Comparison of ENCODE assay signal across 21 cellular contexts in the genomic region with DNA sequence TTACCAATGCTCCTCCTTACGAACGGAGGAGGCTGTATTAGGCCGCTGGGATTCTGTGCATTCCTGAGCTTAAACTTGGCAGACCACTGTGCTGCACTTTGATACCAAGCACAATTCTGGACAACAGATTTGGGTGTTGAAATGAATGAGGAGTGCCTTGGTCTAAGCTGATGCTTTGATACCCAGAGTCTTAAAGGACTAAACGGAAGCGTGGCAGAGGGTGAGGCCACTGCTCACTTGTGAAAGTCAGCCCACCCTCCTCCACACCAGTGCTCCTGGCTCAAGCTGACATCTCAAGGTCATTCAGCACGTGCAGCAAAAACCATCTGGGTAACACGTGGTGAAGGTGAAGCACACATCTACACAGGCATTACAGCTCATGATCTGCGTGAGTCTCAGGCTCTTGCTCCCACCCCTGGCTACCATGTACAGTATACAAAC.
A peak's percentile ranks its signal among the peaks of the same experiment; 100 is the strongest.
DNase-seq lines count a peak whose midpoint lies in the region; ATAC-seq and TF ChIP-seq lines count a peak whose summit lies in the region.
"Had no signal": no experiment of that assay in that cellular context is flagged by ENCODE, and none has a peak within 500 bp of the region (broad histone marks: within the 10 kb centered on the region; RNA-seq: fewer than 3 reads in every experiment).

No MANE protein-coding gene starts in this region.

- no peak overlapping the region for H3K4me3 Mint-ChIP-seq in activated B cell treated with CpG ODN at 0.5 μM for 24 hours
- H3K4me3 Mint-ChIP-seq: activated CD4-positive, alpha-beta memory T cell treated with anti-CD3 and anti-CD28 coated beads for 36 hours; activated T-cell treated with anti-CD3 and anti-CD28 coated beads, Interleukin-2, amount 50 U/mL, for 72 hours; T-helper 1 cell treated with Interleukin-12 subunit alpha and Interleukin-12 subunit beta and Interleukin-4 antibody, amounts not matched to agents 30 μg/mL and 1 μg/mL, for 36 hours had no signal

- DNase-seq in activated B cell treated with CpG ODN at 0.5 μM for 24 hours (no peak), fibroblast of pulmonary artery (ENCODE audit: low read depth) (peak; percentile 62), iris pigment epithelial cell (ENCODE audit: low read depth) (peak; percentile 66), skeletal muscle cell (ENCODE audit: low read depth) (peak; percentile 8)
- no peak for DNase-seq in activated T-cell treated with anti-CD3 and anti-CD28 coated beads, Interleukin-2, amount 50 U/mL, for 48 hours
- DNase-seq: activated CD4-positive, alpha-beta memory T cell treated with anti-CD3 and anti-CD28 coated beads for 36 hours; activated T-cell treated with anti-CD3 and anti-CD28 coated beads, Interleukin-2, amount 50 U/mL, for 72 hours; hippocampal formation; KG1; NCI-H1048; NCI-H2081 treated with DMSO at 0.1 percent for 48 hours; NCI-H524; SHP77; stimulated activated CD4-positive, alpha-beta T cell treated with anti-CD3 and anti-CD28 coated beads, Interleukin-2, amount 100 ng/mL, for 24 hours; stomach; WERI-Rb-1 had no signal

- peaks cover 31% of the 10 kb centered on the region for H3K36me3 Mint-ChIP-seq in activated B cell treated with CpG ODN at 0.5 μM for 24 hours (ENCODE audit: low read depth)
- H3K36me3 Mint-ChIP-seq: activated naive CD4-positive, alpha-beta T cell treated with anti-CD3 and anti-CD28 coated beads, Interleukin-2, amount 50 U/mL, for 72 hours had no signal

- POLR2A ChIA-PET in activated B cell treated with CpG ODN at 0.5 μM for 24 hours (lab: Charles Lee), result no interaction called here

- H3K4me1 Mint-ChIP-seq in activated B cell treated with CpG ODN at 0.5 μM for 24 hours, result peaks cover 97% of the 10 kb centered on the region

- ATAC-seq in activated B cell treated with CpG ODN at 0.5 μM for 24 hours (ENCODE audit: low read depth) (no peak), HG02840 (IDR thresholded peaks at IDR 0.05; ENCODE audit: low FRiP score, unreplicated experiment) (no peak), esophagus mucosa (no peak), HG02852 (IDR thresholded peaks at IDR 0.05; ENCODE audit: unreplicated experiment) (no peak)
- ATAC-seq: activated naive CD4-positive, alpha-beta T cell treated with anti-CD3 and anti-CD28 coated beads, Interleukin-2, amount 50 U/mL, for 72 hours; activated T-cell treated with anti-CD3 and anti-CD28 coated beads, Interleukin-2, amount 50 U/mL, for 72 hours had no signal

- CTCF ChIA-PET in activated B cell treated with CpG ODN at 0.5 μM for 24 hours (lab: Charles Lee), result interaction anchor here (1.6 kb wide), 1 partner anchor 86 kb away, joined by 5 read pairs; a partner anchor contains a TSS

- no peak overlapping the region for H3K4me3 ChIP-seq in fibroblast of pulmonary artery (replicated peaks; ENCODE audit: low read depth, low read length)
- H3K4me3 ChIP-seq in skeletal muscle cell (ENCODE audit: low read depth, low read length), result no peak overlapping the region
- H3K4me3 ChIP-seq: stomach had no signal

- no peaks in the 10 kb centered on the region for H3K9me3 Mint-ChIP-seq in activated B cell treated with CpG ODN at 0.5 μM for 24 hours
- H3K9me3 Mint-ChIP-seq: activated CD4-positive, alpha-beta memory T cell treated with anti-CD3 and anti-CD28 coated beads for 36 hours; activated naive CD4-positive, alpha-beta T cell treated with anti-CD3 and anti-CD28 coated beads, Interleukin-2, amount 50 U/mL, for 72 hours; activated T-cell treated with anti-CD3 and anti-CD28 coated beads, Interleukin-2, amount 50 U/mL, for 72 hours; T-helper 1 cell treated with Interleukin-12 subunit alpha and Interleukin-12 subunit beta and Interleukin-4 antibody, amounts not matched to agents 30 μg/mL and 1 μg/mL, for 36 hours had no signal

- intact Hi-C loops in activated B cell treated with CpG ODN at 0.5 μM for 24 hours (cut with micrococcal nuclease), result loop anchor here (5.0 kb wide), 1 partner anchor 44 kb away; no protein-coding TSS in a partner anchor

- no peaks in the 10 kb centered on the region for H3K27me3 Mint-ChIP-seq in activated B cell treated with CpG ODN at 0.5 μM for 24 hours
- H3K27me3 Mint-ChIP-seq: activated CD4-positive, alpha-beta memory T cell treated with anti-CD3 and anti-CD28 coated beads for 36 hours had no signal

- peak overlapping the region; percentile 18 for H3K27ac Mint-ChIP-seq in activated B cell treated with CpG ODN at 0.5 μM for 24 hours
- H3K27ac Mint-ChIP-seq: activated CD4-positive, alpha-beta memory T cell treated with anti-CD3 and anti-CD28 coated beads for 36 hours; activated naive CD4-positive, alpha-beta T cell treated with anti-CD3 and anti-CD28 coated beads, Interleukin-2, amount 50 U/mL, for 72 hours; activated T-cell treated with anti-CD3 and anti-CD28 coated beads, Interleukin-2, amount 50 U/mL, for 72 hours; T-helper 1 cell treated with Interleukin-12 subunit alpha and Interleukin-12 subunit beta and Interleukin-4 antibody, amounts not matched to agents 30 μg/mL and 1 μg/mL, for 36 hours had no signal

- TF ChIP-seq CTCF in activated B cell treated with CpG ODN at 0.5 μM for 24 hours (IDR thresholded peaks at IDR 0.05) (no peak), fibroblast of pulmonary artery (IDR thresholded peaks at IDR 0.05; ENCODE audit: low read length, missing control alignments) (no peak)

Comparison
In these comparisons a context has a peak if more than half of its experiments do, and no peak if none do; other contexts are left out.
1. DNase-seq: peak in fibroblast of pulmonary artery (single experiment), iris pigment epithelial cell (single experiment) and skeletal muscle cell (single experiment); none in activated B cell treated with CpG ODN at 0.5 μM for 24 hours (single experiment) and activated T-cell treated with anti-CD3 and anti-CD28 coated beads, Interleukin-2, amount 50 U/mL, for 48 hours (0 of 2).